8 cellular contexts compared by ENCODE assay signal in the genomic region with DNA sequence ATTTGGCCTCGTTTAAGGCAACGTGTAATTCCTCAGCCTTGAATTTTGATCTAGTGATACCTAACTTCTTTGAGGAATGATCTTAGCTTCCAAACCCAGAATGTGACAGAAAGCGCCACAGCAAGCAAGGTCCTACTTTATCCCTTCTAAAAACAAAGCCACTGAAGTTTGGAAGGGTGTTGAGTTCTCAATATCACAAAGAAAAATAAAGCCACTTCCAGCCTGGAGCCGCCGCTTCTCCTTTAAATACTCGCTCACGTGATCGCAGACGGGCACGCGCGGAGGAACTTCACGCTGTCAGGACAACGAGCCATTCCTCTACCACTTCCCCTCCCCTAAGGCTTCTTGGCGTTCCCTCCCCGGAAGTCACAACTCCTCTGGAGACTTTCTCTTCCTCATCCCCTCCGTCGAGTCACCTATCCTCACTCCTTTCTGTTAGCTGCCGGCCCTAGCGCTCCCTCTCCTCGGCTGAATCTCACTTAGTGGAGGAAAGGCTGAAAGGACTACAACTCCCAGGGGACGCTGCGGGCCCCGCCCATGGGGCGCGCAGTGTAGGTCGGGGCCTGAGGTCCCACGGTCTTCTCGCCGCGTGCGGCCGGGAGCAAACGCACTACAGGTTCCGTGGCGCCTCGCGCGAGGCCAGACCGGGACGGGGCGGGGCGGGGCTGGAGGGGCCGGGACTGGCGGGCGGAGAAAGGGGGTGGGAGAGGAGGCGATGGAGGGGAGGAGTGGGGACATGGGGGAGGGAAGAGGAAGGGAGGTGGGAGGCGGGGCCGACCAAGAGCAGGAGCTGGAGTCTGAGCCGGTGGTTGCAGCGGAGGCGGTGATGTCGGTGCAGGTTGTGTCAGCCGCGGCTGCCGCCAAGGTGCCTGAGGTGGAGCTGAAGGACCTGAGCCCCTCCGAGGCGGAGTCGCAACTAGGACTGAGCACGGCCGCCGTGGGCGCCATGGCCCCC. TPM values are rescaled to one million over a fixed set of nuclear protein-coding genes. Genes with fewer than 3 reads are reported as not detected.
DNase-seq lines count a peak whose midpoint lies in the region; ATAC-seq, FAIRE-seq and TF ChIP-seq lines count a peak whose summit lies in the region.

A gene (plus strand): TSS at position 780 of the 955 bp plus-strand sequence.

- WGBS in HepG2 (ENCODE audit: low lambda C conversion rate): under 1% methylated on average over 53 of the region's 63 CpGs

- H2AFZ ChIP-seq in HepG2 (ENCODE audit: low read length): peak within 1 kb of the TSS; percentile 92

- no peaks in the 10 kb centered on the region for H4K20me1 ChIP-seq in HepG2 (ENCODE audit: insufficient read depth, low read length)

- H3K27ac ChIP-seq in CD4-positive, CD25-positive, alpha-beta regulatory T cell (ENCODE audit: insufficient read depth, low read length, poor library complexity, severe bottlenecking): peak within 1 kb of the TSS; percentile 90
- peak within 1 kb of the TSS; percentile 68 for H3K27ac ChIP-seq in HepG2 (ENCODE audit: extremely low read length, insufficient read depth, low read length)

- H3K4me1 Mint-ChIP-seq in CD4-positive, CD25-positive, alpha-beta regulatory T cell: peaks cover 15 to 46% (median 32%) of the 10 kb centered on the region in 4 donors
- peaks cover 40% of the 10 kb centered on the region for H3K4me1 Mint-ChIP-seq in dendritic cell treated with granulocyte-macrophage colony-stimulating factor and Interleukin-4, amounts not matched to agents 40 ng/mL and 50 ng/mL, for 4 days (ENCODE audit: low read depth)

- intact Hi-C loops in dendritic cell treated with granulocyte-macrophage colony-stimulating factor and Interleukin-4, amounts not matched to agents 40 ng/mL and 50 ng/mL, for 4 days (cut with micrococcal nuclease): loop anchor here (10.0 kb wide), 1 partner anchor 410 kb away; no protein-coding TSS in a partner anchor
- intact Hi-C loops in HepG2 (cut with micrococcal nuclease; ENCODE audit: unreplicated experiment): loop anchor here (2.0 kb wide), 1 partner anchor 46 kb away; no protein-coding TSS in a partner anchor

- no peak for TF ChIP-seq RAD21 in HepG2 (CRISPR knock-in tag; IDR thresholded peaks at IDR 0.05)

- H3K4me3 Mint-ChIP-seq in CD4-positive, CD25-positive, alpha-beta regulatory T cell: peak within 1 kb of the TSS; percentile 89 to 97 (median 96)
- peak within 1 kb of the TSS; percentile 96 for H3K4me3 Mint-ChIP-seq in dendritic cell treated with granulocyte-macrophage colony-stimulating factor and Interleukin-4, amounts not matched to agents 40 ng/mL and 50 ng/mL, for 4 days

- peak; percentile 68 to 86; a peak in 3 of 4 replicates for TF ChIP-seq POLR2A in HepG2 (IDR thresholded peaks at IDR 0.05; ENCODE audit: insufficient read depth in 1 of 2, low read depth in 2 of 2, low read length in 2 of 2)

- H3K36me3 ChIP-seq in CD4-positive, CD25-positive, alpha-beta regulatory T cell (ENCODE audit: control insufficient read depth, insufficient read depth, low read length): no peaks in the 10 kb centered on the region
- no peaks in the 10 kb centered on the region for H3K36me3 ChIP-seq in HepG2 (replicated peaks in 1 of 2; ENCODE audit: control insufficient read depth in 1 of 2, insufficient read depth in 2 of 2, low read length in 2 of 2)

- in situ Hi-C loops in HepG2 (cut with HindIII; ENCODE audit: extremely low pct_ligation_motif_present, low pct_unique_long_range_greater_than_20kb): no loop called here

- peak within 1 kb of the TSS; percentile 67 for H3K9ac ChIP-seq in HepG2 (ENCODE audit: insufficient read depth, low read depth, low read length)

- H3K9me3 Mint-ChIP-seq in CD4-positive, CD25-positive, alpha-beta regulatory T cell: no peaks in the 10 kb centered on the region
- H3K9me3 Mint-ChIP-seq in dendritic cell treated with granulocyte-macrophage colony-stimulating factor and Interleukin-4, amounts not matched to agents 40 ng/mL and 50 ng/mL, for 4 days: no peaks in the 10 kb centered on the region

- peaks cover 23% of the 10 kb centered on the region for H3K79me2 ChIP-seq in HepG2 (ENCODE audit: insufficient read depth, low read length)

- peak within 1 kb of the TSS; percentile 81 for H3K4me2 ChIP-seq in HepG2 (ENCODE audit: low read depth, low read length)

- peak; percentile 67 for FAIRE-seq in HepG2 (lab: Jason Lieb, UNC)

- H3K27me3 ChIP-seq in CD4-positive, CD25-positive, alpha-beta regulatory T cell (ENCODE audit: control insufficient read depth, insufficient read depth, low read length): no peaks in the 10 kb centered on the region
- no peaks in the 10 kb centered on the region for H3K27me3 ChIP-seq in HepG2 (ENCODE audit: control insufficient read depth in 1 of 2, insufficient read depth in 2 of 2, low read length in 2 of 2)

- CTCF ChIA-PET in HepG2 (lab: Yijun Ruan, JAX; ENCODE audit: low intra/inter-chr PET ratio, low total read pairs): no interaction called here

- POLR2A ChIA-PET in HepG2 (lab: Yijun Ruan, JAX): interaction anchor here (0.5 to 1.2 kb wide), 4 partner anchors 66 to 340 kb away, joined by 3 read pairs; a partner anchor contains a TSS

- H3K4me1 ChIP-seq in CD4-positive, CD25-positive, alpha-beta regulatory T cell (ENCODE audit: control insufficient read depth, insufficient read depth, low read length, poor library complexity, severe bottlenecking): peaks cover 17% of the 10 kb centered on the region
- peaks cover 28% of the 10 kb centered on the region for H3K4me1 ChIP-seq in HepG2 (ENCODE audit: insufficient read depth, low read length)

- peak within 1 kb of the TSS; percentile 95 to 96 (median 96) for H3K27ac Mint-ChIP-seq in CD4-positive, CD25-positive, alpha-beta regulatory T cell
- peak within 1 kb of the TSS; percentile 99 for H3K27ac Mint-ChIP-seq in dendritic cell treated with granulocyte-macrophage colony-stimulating factor and Interleukin-4, amounts not matched to agents 40 ng/mL and 50 ng/mL, for 4 days

- TF ChIP-seq CTCF in HepG2 (CRISPR knock-in tag; IDR thresholded peaks at IDR 0.05): no peak

- peaks cover 8% of the 10 kb centered on the region for H3K27me3 Mint-ChIP-seq in CD4-positive, CD25-positive, alpha-beta regulatory T cell
- H3K27me3 Mint-ChIP-seq in dendritic cell treated with granulocyte-macrophage colony-stimulating factor and Interleukin-4, amounts not matched to agents 40 ng/mL and 50 ng/mL, for 4 days: no peaks in the 10 kb centered on the region

- H3K9me3 ChIP-seq in CD4-positive, CD25-positive, alpha-beta regulatory T cell (ENCODE audit: control insufficient read depth in 2 of 2, low read length in 2 of 2): no peaks in the 10 kb centered on the region
- no peaks in the 10 kb centered on the region for H3K9me3 ChIP-seq in HepG2 (ENCODE audit: low read length)

- DNase-seq in CD4-positive, CD25-positive, alpha-beta regulatory T cell: peak; percentile 95 to 99 (median 96)
- peak; percentile 94 for DNase-seq in NCI-H774 (lab: John Stamatoyannopoulos, UW)
- DNase-seq in activated CD4-positive, alpha-beta T cell treated with anti-CD3 and anti-CD28 coated beads, Interleukin-2, amount 50 U/mL, for 24 hours (ENCODE audit: low read depth in 1 of 2, low spot score in 1 of 2): peak; percentile 92 to 96
- peak; percentile 91 for DNase-seq in HepG2 (ENCODE audit: low spot score)
- peak; percentile 94 to 96 for DNase-seq in stimulated activated CD4-positive, alpha-beta T cell treated with anti-CD3 and anti-CD28 coated beads, Interleukin-2, amount 100 ng/mL, for 48 hours

- TF ChIP-seq EP300 in HepG2 (IDR thresholded peaks at IDR 0.05; ENCODE audit: low read depth in 2 of 2, low read length in 2 of 2) (no peak), HepG2 (CRISPR knock-in tag; IDR thresholded peaks at IDR 0.05; ENCODE audit: borderline replicate concordance) (no peak)

- no TSS peak for BruUV-seq in HepG2 (replicated peaks; lab: Mats Ljungman, UMichigan)

- ATAC-seq in CD4-positive, CD25-positive, alpha-beta regulatory T cell (ENCODE audit: low read depth in 2 of 2): peak; percentile 95
- ATAC-seq in GM19438 (IDR thresholded peaks at IDR 0.05; ENCODE audit: low read depth, unreplicated experiment) (peak; percentile 83), HG03571 (IDR thresholded peaks at IDR 0.05; ENCODE audit: unreplicated experiment) (peak; percentile 86), HepG2 (peak; percentile 96)

- H3K4me3 ChIP-seq in CD4-positive, CD25-positive, alpha-beta regulatory T cell (ENCODE audit: low read depth, low read length): peak within 1 kb of the TSS; percentile 90
- H3K4me3 ChIP-seq in HepG2 (replicated peaks in 1 of 3; ENCODE audit: insufficient read depth in 1 of 3, low read depth in 2 of 3, low read length in 3 of 3): peak within 1 kb of the TSS; percentile 76 to 97 (median 82)

- H3K36me3 Mint-ChIP-seq in CD4-positive, CD25-positive, alpha-beta regulatory T cell: no peaks in the 10 kb centered on the region
- peaks cover 13% of the 10 kb centered on the region for H3K36me3 Mint-ChIP-seq in dendritic cell treated with granulocyte-macrophage colony-stimulating factor and Interleukin-4, amounts not matched to agents 40 ng/mL and 50 ng/mL, for 4 days (ENCODE audit: low read depth)

TF ChIP-seq in HepG2, 621 proteins besides CTCF, POLR2A, EP300 and RAD21 (continues in another document):
- TF ChIP-seq SP4 (CRISPR knock-in tag; IDR thresholded peaks at IDR 0.05): peak; percentile 86

RNA-seq across cellular contexts. Expression of the gene that starts here (rescaled TPM):
- total RNA-seq in CD4-positive, CD25-positive, alpha-beta regulatory T cell: 18.5 TPM
- 1 to 10 TPM; 6.2 to 10.0 (median 7.3) TPM for polyA plus RNA-seq in CD4-positive, CD25-positive, alpha-beta regulatory T cell
- total RNA-seq in HepG2 (2016; rRNA removed; fragmentation: Illumina TruSeq; extraction: Trizol): 9.5 and 12.9 TPM in 2 replicates
- total RNA-seq in HepG2 (2016; cell fraction: cytosol; rRNA removed; fragmentation: Illumina TruSeq; extraction: Trizol; ENCODE audit: low read depth): 4.4 and 6.0 TPM in 2 replicates
- total RNA-seq in HepG2 (2016; cell fraction: insoluble cytoplasmic fraction; rRNA removed; fragmentation: Illumina TruSeq; extraction: Trizol): 10.6 and 14.1 TPM in 2 replicates
- total RNA-seq in HepG2 (2016; cell fraction: membrane; rRNA removed; fragmentation: Illumina TruSeq; extraction: Trizol): 4.9 and 5.6 TPM in 2 replicates
- total RNA-seq in HepG2 (2016; cell fraction: nucleus; rRNA removed; fragmentation: Illumina TruSeq; extraction: Trizol): 13.2 and 15.2 TPM in 2 replicates
- polyA plus RNA-seq in HepG2 (2011; rRNA removed): 12.5 and 14.7 TPM in 2 replicates
- 7.5 and 10.5 TPM in 2 replicates for polyA plus RNA-seq in HepG2 (2011; cell fraction: cytosol; rRNA removed)
- polyA plus RNA-seq in HepG2 (2011; cell fraction: nucleus; rRNA removed): 11.3 TPM in 2 replicates
- 8.1 and 8.5 TPM in 2 replicates for polyA plus RNA-seq in HepG2 (2012)
- polyA plus RNA-seq in HepG2 (2016; cell fraction: cytosol; fragmentation: Illumina TruSeq; extraction: Trizol; ENCODE audit: low read depth): 1.0 and 1.3 TPM in 2 replicates
- 9.3 and 10.0 TPM in 2 replicates for polyA plus RNA-seq in HepG2 (2016; cell fraction: insoluble cytoplasmic fraction; fragmentation: Illumina TruSeq; extraction: Trizol; ENCODE audit: low read depth)
- polyA plus RNA-seq in HepG2 (2016; cell fraction: membrane; fragmentation: Illumina TruSeq; extraction: Trizol; ENCODE audit: low read depth): 2.6 TPM in 2 replicates
- polyA plus RNA-seq in HepG2 (2016; cell fraction: nucleus; fragmentation: Illumina TruSeq; extraction: Trizol; ENCODE audit: insufficient read depth, low read depth): 16.2 and 18.7 TPM in 2 replicates
- polyA minus RNA-seq in HepG2 (2011; rRNA and poly(A)+ RNA removed; ENCODE audit: low replicate concordance): 30.7 and 36.9 TPM in 2 replicates
- 12.8 and 15.4 TPM in 2 replicates for polyA minus RNA-seq in HepG2 (2011; cell fraction: cytosol; rRNA and poly(A)+ RNA removed)
- 9.8 and 14.9 TPM in 2 replicates for polyA minus RNA-seq in HepG2 (2011; cell fraction: nucleus; rRNA and poly(A)+ RNA removed)

Comparison
In these comparisons a context has a peak if more than half of its experiments do, and no peak if none do; other contexts are left out.
1. Peak in every context shown above with its lines: DNase-seq, ATAC-seq, H3K4me3 ChIP-seq and H3K27ac ChIP-seq.